ENCODE assay signal across 13 cellular contexts in genomic region chr17:76740329-76741118, GRCh38. TPM values are rescaled to one million over a fixed set of nuclear protein-coding genes. Genes with fewer than 3 reads are reported as not detected.
A peak's percentile ranks its signal among the peaks of the same experiment; 100 is the strongest.
DNase-seq lines count a peak whose midpoint lies in the region; ATAC-seq and TF ChIP-seq lines count a peak whose summit lies in the region.
"Had no signal": no experiment of that assay in that cellular context is flagged by ENCODE, and none has a peak within 500 bp of the region (broad histone marks: within the 10 kb centered on the region; RNA-seq: fewer than 3 reads in every experiment).

No MANE protein-coding gene starts in this region.

- H3K27ac Mint-ChIP-seq in glutamatergic neuron (ENCODE audit: unreplicated experiment) = peak overlapping the region; percentile 28
- H3K27ac Mint-ChIP-seq in T-cell = no peak overlapping the region
- H3K27ac Mint-ChIP-seq in natural killer cell = no peak overlapping the region
- H3K27ac Mint-ChIP-seq: activated T-cell treated with anti-CD3 and anti-CD28 coated beads, Interleukin-2, amount 50 U/mL, for 72 hours had no signal

- TF ChIP-seq CTCF in Panc1 (IDR thresholded peaks at IDR 0.05) = no peak
- no peak for TF ChIP-seq CTCF in glutamatergic neuron (IDR thresholded peaks at IDR 0.05; ENCODE audit: partially characterized antibody, unreplicated experiment)
- TF ChIP-seq CTCF in natural killer cell (IDR thresholded peaks at IDR 0.05) = no peak

- CTCF ChIA-PET in HEK293T (lab: Yijun Ruan, JAX) (interaction anchor here (0.6 kb wide), 1 partner anchor 33 kb away, joined by 3 read pairs; no protein-coding TSS in a partner anchor), Panc1 (lab: Charles Lee) (interaction anchor here (0.6 kb wide), 1 partner anchor 108 kb away, joined by 3 read pairs; no protein-coding TSS in a partner anchor), T-cell (lab: Charles Lee) (no interaction called here)

- H3K36me3 ChIP-seq in Panc1 (ENCODE audit: control insufficient read depth, insufficient read depth, low read length) (peaks cover 32% of the 10 kb centered on the region), skeletal muscle tissue (ENCODE audit: control insufficient read depth in 3 of 3, insufficient read depth in 3 of 3, low read length in 3 of 3) (peaks cover 10 to 24% (median 21%) of the 10 kb centered on the region in 3 donors)
- H3K36me3 ChIP-seq: prostate gland had no signal

- no peak for ATAC-seq in Panc1
- ATAC-seq in T-cell (replicated peaks in 1 of 4) = no peak
- no peak for ATAC-seq in natural killer cell
- ATAC-seq: activated T-cell treated with anti-CD3 and anti-CD28 coated beads, Interleukin-2, amount 50 U/mL, for 72 hours; T-helper 17 cell had no signal

- in situ Hi-C loops in Panc1 (cut with HindIII; ENCODE audit: low pct_unique_long_range_greater_than_20kb, low sequenced_read_pairs) = no loop called here

- H3K36me3 Mint-ChIP-seq in glutamatergic neuron (ENCODE audit: unreplicated experiment) (no peaks in the 10 kb centered on the region), T-cell (peaks cover 43% of the 10 kb centered on the region), natural killer cell (peaks cover 10% of the 10 kb centered on the region)

- BruUV-seq in Panc1 (replicated peaks; lab: Mats Ljungman, UMichigan) = no TSS peak

- H3K4me3 ChIP-seq in Panc1 (ENCODE audit: low read depth in 2 of 2, low read length in 2 of 2) = no peak overlapping the region
- peak overlapping the region in 2 of 3 donors; percentile 39 to 45 for H3K4me3 ChIP-seq in skeletal muscle tissue (ENCODE audit: low read length in 3 of 3)
- H3K4me3 ChIP-seq: prostate gland had no signal

- peaks cover 22% of the 10 kb centered on the region for H3K4me1 ChIP-seq in Panc1 (ENCODE audit: control insufficient read depth, insufficient read depth, low read length)
- peaks cover 21 to 30% (median 25%) of the 10 kb centered on the region in 3 donors for H3K4me1 ChIP-seq in skeletal muscle tissue (ENCODE audit: control insufficient read depth in 3 of 3, insufficient read depth in 3 of 3, low read length in 3 of 3)

- H3K9me3 ChIP-seq in Panc1 (ENCODE audit: control insufficient read depth, insufficient read depth, low read depth, low read length) (no peaks in the 10 kb centered on the region), skeletal muscle tissue (ENCODE audit: control insufficient read depth in 3 of 3, low read length in 3 of 3) (no peaks in the 10 kb centered on the region)
- H3K9me3 ChIP-seq: prostate gland had no signal

- peaks cover 10% of the 10 kb centered on the region for H3K9me3 Mint-ChIP-seq in glutamatergic neuron (ENCODE audit: unreplicated experiment)
- H3K9me3 Mint-ChIP-seq in T-cell = no peaks in the 10 kb centered on the region
- no peaks in the 10 kb centered on the region for H3K9me3 Mint-ChIP-seq in natural killer cell
- H3K9me3 Mint-ChIP-seq: activated T-cell treated with anti-CD3 and anti-CD28 coated beads, Interleukin-2, amount 50 U/mL, for 72 hours had no signal

- POLR2A ChIA-PET in HEK293T (lab: Yijun Ruan, JAX) (no interaction called here), Panc1 (lab: Charles Lee) (interaction anchor here (0.6 to 0.7 kb wide), 2 partner anchors 27 to 66 kb away, joined by 3 to 7 read pairs; no protein-coding TSS in a partner anchor), T-cell (lab: Charles Lee) (interaction anchor here (0.6 to 0.7 kb wide), 2 partner anchors 15 to 16 kb away, joined by 3 to 4 read pairs; no protein-coding TSS in a partner anchor)

- intact Hi-C loops in Panc1 (cut with micrococcal nuclease; ENCODE audit: unreplicated experiment) (no loop called here), natural killer cell (cut with micrococcal nuclease) (no loop called here)

- peak overlapping the region; percentile 31; the same call in 1 of the 2 replicates for H3K27ac ChIP-seq in Panc1 (ENCODE audit: low read length)
- peak overlapping the region; percentile 99 for H3K27ac ChIP-seq in skeletal muscle tissue (ENCODE audit: low read depth, low read length)
- H3K27ac ChIP-seq: prostate gland had no signal

- H3K9ac ChIP-seq in skeletal muscle tissue (ENCODE audit: low read depth in 1 of 3, low read length in 3 of 3) = peak overlapping the region; percentile 26 to 63 (median 55)

- DNase-seq in HEK293T (ENCODE audit: extremely low spot score) = no peak
- DNase-seq in Panc1 (ENCODE audit: low read depth, low spot score) = no peak
- DNase-seq in glutamatergic neuron = no peak
- no peak for DNase-seq in NCI-H345 treated with DMSO at 0.1 percent for 48 hours (lab: John Stamatoyannopoulos, UW; ENCODE audit: unreplicated experiment)
- no peak for DNase-seq in T-cell
- no peak for DNase-seq in natural killer cell
- DNase-seq: activated CD4-positive, alpha-beta T cell treated with anti-CD3 and anti-CD28 coated beads for 4 hours; activated T-cell treated with anti-CD3 and anti-CD28 coated beads, Interleukin-2, amount 50 U/mL, for 72 hours; mesendoderm; NCI-H1694; T-helper 17 cell had no signal

- H3K27me3 Mint-ChIP-seq in glutamatergic neuron (ENCODE audit: unreplicated experiment) (peaks cover 13% of the 10 kb centered on the region), T-cell (no peaks in the 10 kb centered on the region), natural killer cell (ENCODE audit: low read depth in 2 of 2) (no peaks in the 10 kb centered on the region)
- H3K27me3 Mint-ChIP-seq: T-helper 17 cell had no signal

- peaks cover 4% of the 10 kb centered on the region for H3K4me1 Mint-ChIP-seq in glutamatergic neuron (ENCODE audit: low read depth, unreplicated experiment)
- peaks cover 25 to 31% (median 30%) of the 10 kb centered on the region in 3 donors for H3K4me1 Mint-ChIP-seq in T-cell
- peaks cover 27% of the 10 kb centered on the region in 2 donors for H3K4me1 Mint-ChIP-seq in natural killer cell

- H3K27me3 ChIP-seq in Panc1 (ENCODE audit: control insufficient read depth, insufficient read depth, low read length) = no peaks in the 10 kb centered on the region
- H3K27me3 ChIP-seq in skeletal muscle tissue (ENCODE audit: control insufficient read depth in 3 of 3, insufficient read depth in 3 of 3, low read length in 3 of 3) = no peaks in the 10 kb centered on the region

- no peak overlapping the region for H3K4me3 Mint-ChIP-seq in glutamatergic neuron (ENCODE audit: unreplicated experiment)
- H3K4me3 Mint-ChIP-seq in T-cell = no peak overlapping the region
- H3K4me3 Mint-ChIP-seq in natural killer cell = no peak overlapping the region
- H3K4me3 Mint-ChIP-seq: T-helper 17 cell had no signal

TF ChIP-seq in HEK293T, 16 proteins besides CTCF, POLR2A, EP300 and RAD21:
- TF ChIP-seq PKNOX1 (IDR thresholded peaks at IDR 0.05) (0 out of 2 replicates have a peak, but pooled peaks have one; percentile 5), FOXA1 (IDR thresholded peaks at IDR 0.05) (no peak), TARDBP (IDR thresholded peaks at IDR 0.05) (no peak), ZNF384 (IDR thresholded peaks at IDR 0.05) (peak; percentile 32; the same call in 1 of the 2 replicates), ELF4 (IDR thresholded peaks at IDR 0.05) (no peak), FOXM1 (IDR thresholded peaks at IDR 0.05; ENCODE audit: borderline replicate concordance) (no peak), BHLHE40 (IDR thresholded peaks at IDR 0.05; ENCODE audit: borderline replicate concordance) (no peak), NFRKB (IDR thresholded peaks at IDR 0.05) (no peak), SP1 (IDR thresholded peaks at IDR 0.05) (no peak), SUZ12 (IDR thresholded peaks at IDR 0.05) (no peak), ARNT (IDR thresholded peaks at IDR 0.05) (no peak), HDGF (IDR thresholded peaks at IDR 0.05; ENCODE audit: borderline replicate concordance) (no peak), LEF1 (IDR thresholded peaks at IDR 0.05; ENCODE audit: borderline replicate concordance) (no peak)
TF ChIP-seq in HEK293T: peak in this region for 2.

RNA-seq across cellular contexts. Expression of gene MFSD11, which starts 2.6 kb away (rescaled TPM):
- 42.3 TPM for total RNA-seq in Panc1 (2021; ENCODE audit: unreplicated experiment)
- 15.3 TPM for polyA plus RNA-seq in Panc1 (2012; ENCODE audit: insufficient read length)
- total RNA-seq in glutamatergic neuron (ENCODE audit: unreplicated experiment) = 33.7 TPM
- total RNA-seq in skeletal muscle tissue = 76.7 TPM
- total RNA-seq in T-cell = 10 to 100 TPM; 30.5 to 41.5 (median 34.6) TPM
- total RNA-seq in natural killer cell = 10 to 100 TPM; 32.7 to 44.0 (median 33.9) TPM

RNA-seq across cellular contexts. Expression of gene SRSF2, which starts 3.4 kb away (rescaled TPM):
- total RNA-seq in Panc1 (2021; ENCODE audit: unreplicated experiment) = 436 TPM
- polyA plus RNA-seq in Panc1 (2012; ENCODE audit: insufficient read length) = 358 TPM
- total RNA-seq in glutamatergic neuron (ENCODE audit: unreplicated experiment) = 188 TPM
- total RNA-seq in skeletal muscle tissue = 52.2 TPM
- total RNA-seq in T-cell = 100 to 1,000 TPM; 349 to 413 (median 382) TPM
- total RNA-seq in natural killer cell = 100 to 1,000 TPM; 402 to 548 (median 503) TPM

RNA-seq across cellular contexts. Expression of gene METTL23, which starts 13.9 kb away (rescaled TPM):
- 42.8 TPM for total RNA-seq in Panc1 (2021; ENCODE audit: unreplicated experiment)
- polyA plus RNA-seq in Panc1 (2012; ENCODE audit: insufficient read length) = 28.6 TPM
- total RNA-seq in glutamatergic neuron (ENCODE audit: unreplicated experiment) = 24.3 TPM
- total RNA-seq in skeletal muscle tissue = 19.3 TPM
- total RNA-seq in T-cell = 10 to 100 TPM; 46.9 to 70.1 (median 60.0) TPM
- 10 to 100 TPM; 31.9 to 57.7 (median 34.2) TPM for total RNA-seq in natural killer cell

RNA-seq across cellular contexts. Expression of gene JMJD6, which starts 14.1 kb away (rescaled TPM):
- 60.0 TPM for total RNA-seq in Panc1 (2021; ENCODE audit: unreplicated experiment)
- polyA plus RNA-seq in Panc1 (2012; ENCODE audit: insufficient read length) = 54.8 TPM
- 39.0 TPM for total RNA-seq in glutamatergic neuron (ENCODE audit: unreplicated experiment)
- 6.8 TPM for total RNA-seq in skeletal muscle tissue
- total RNA-seq in T-cell = 100 to 1,000 TPM in 1 of 5 donors, 10 to 100 TPM in 4; 48.7 to 155 (median 56.6) TPM
- total RNA-seq in natural killer cell = 100 to 1,000 TPM; 169 to 257 (median 195) TPM

RNA-seq across cellular contexts. Expression of gene MXRA7, which starts 29.8 kb away (rescaled TPM):
- total RNA-seq in Panc1 (2021; ENCODE audit: unreplicated experiment) = 77.9 TPM
- 88.4 TPM for polyA plus RNA-seq in Panc1 (2012; ENCODE audit: insufficient read length)
- total RNA-seq in glutamatergic neuron (ENCODE audit: unreplicated experiment) = 236 TPM
- total RNA-seq in skeletal muscle tissue = 75.7 TPM
- 10 to 100 TPM in 3 of 5 donors, 1 to 10 TPM in 2; 5.9 to 14.7 (median 13.5) TPM for total RNA-seq in T-cell
- 10 to 100 TPM; 31.6 to 47.6 (median 46.5) TPM for total RNA-seq in natural killer cell

Comparison
In these comparisons a context has a peak if more than half of its experiments do, and no peak if none do; other contexts are left out.
1. H3K4me3 ChIP-seq: peak in skeletal muscle tissue (2 of 3); none in Panc1 (0 of 2).
2. CTCF ChIA-PET loops: an anchor here in HEK293T (0.6 kb wide) and Panc1 (0.6 kb wide); none called in T-cell.